ENCODE assay signal across 8 cellular contexts in the genomic region with DNA sequence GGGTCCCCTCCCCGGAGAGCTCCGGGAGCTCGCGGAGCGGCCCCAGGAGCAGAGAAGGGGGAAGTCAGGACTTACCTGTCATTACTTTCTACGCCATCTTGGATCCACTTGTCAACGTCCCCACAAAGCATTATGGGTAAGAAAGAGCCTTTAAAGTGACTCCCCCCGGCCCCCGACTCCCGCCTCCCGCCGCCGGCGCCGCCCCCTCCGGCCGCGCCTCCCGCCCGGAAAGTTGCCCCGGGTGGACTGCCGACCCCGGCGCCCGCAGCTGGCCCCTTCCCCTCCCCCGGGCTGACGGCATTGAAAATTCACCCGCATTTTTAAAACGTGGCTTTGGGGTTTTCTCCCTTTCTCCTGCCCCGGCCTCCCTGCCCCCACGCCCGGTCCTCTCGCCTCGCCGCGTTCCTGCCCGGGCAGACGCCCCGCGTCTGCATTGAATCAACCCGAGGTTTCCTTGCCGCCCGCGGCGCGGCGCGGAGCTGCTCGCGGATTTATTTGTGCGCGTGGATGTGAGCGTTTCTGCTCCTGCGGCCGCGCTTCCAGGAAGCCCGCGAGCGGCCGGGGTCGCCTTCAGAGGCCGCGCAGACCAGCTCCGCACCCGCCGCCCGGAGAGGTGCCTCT. TPM values are rescaled to one million over a fixed set of nuclear protein-coding genes. Genes with fewer than 3 reads are reported as not detected.
DNase-seq lines count a peak whose midpoint lies in the region; ATAC-seq and TF ChIP-seq lines count a peak whose summit lies in the region.

A gene with protein sequence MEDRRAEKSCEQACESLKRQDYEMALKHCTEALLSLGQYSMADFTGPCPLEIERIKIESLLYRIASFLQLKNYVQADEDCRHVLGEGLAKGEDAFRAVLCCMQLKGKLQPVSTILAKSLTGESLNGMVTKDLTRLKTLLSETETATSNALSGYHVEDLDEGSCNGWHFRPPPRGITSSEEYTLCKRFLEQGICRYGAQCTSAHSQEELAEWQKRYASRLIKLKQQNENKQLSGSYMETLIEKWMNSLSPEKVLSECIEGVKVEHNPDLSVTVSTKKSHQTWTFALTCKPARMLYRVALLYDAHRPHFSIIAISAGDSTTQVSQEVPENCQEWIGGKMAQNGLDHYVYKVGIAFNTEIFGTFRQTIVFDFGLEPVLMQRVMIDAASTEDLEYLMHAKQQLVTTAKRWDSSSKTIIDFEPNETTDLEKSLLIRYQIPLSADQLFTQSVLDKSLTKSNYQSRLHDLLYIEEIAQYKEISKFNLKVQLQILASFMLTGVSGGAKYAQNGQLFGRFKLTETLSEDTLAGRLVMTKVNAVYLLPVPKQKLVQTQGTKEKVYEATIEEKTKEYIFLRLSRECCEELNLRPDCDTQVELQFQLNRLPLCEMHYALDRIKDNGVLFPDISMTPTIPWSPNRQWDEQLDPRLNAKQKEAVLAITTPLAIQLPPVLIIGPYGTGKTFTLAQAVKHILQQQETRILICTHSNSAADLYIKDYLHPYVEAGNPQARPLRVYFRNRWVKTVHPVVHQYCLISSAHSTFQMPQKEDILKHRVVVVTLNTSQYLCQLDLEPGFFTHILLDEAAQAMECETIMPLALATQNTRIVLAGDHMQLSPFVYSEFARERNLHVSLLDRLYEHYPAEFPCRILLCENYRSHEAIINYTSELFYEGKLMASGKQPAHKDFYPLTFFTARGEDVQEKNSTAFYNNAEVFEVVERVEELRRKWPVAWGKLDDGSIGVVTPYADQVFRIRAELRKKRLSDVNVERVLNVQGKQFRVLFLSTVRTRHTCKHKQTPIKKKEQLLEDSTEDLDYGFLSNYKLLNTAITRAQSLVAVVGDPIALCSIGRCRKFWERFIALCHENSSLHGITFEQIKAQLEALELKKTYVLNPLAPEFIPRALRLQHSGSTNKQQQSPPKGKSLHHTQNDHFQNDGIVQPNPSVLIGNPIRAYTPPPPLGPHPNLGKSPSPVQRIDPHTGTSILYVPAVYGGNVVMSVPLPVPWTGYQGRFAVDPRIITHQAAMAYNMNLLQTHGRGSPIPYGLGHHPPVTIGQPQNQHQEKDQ (N-terminal part only) (minus strand): TSS at position 124 of the 621 bp plus-strand sequence. CDS start 26,392 bp downstream, outside the sequence.

- DNase-seq in A172 (ENCODE audit: low spot score), result peak; percentile 70
- peak; percentile 56 to 87 for DNase-seq in NCI-H526 (lab: John Stamatoyannopoulos, UW)
- DNase-seq in activated CD4-positive, alpha-beta T cell treated with anti-CD3 and anti-CD28 coated beads for 48 hours, result peak; percentile 76
- peak; percentile 76 for DNase-seq in coronary artery (ENCODE audit: low spot score)
- peak; percentile 95 for DNase-seq in left kidney (ENCODE audit: low read depth, low spot score)
- DNase-seq in stimulated activated CD4-positive, alpha-beta T cell treated with anti-CD3 and anti-CD28 coated beads, Interleukin-1b, Interleukin-23, amount 100 ng/mL, for 4 hours (ENCODE audit: low read depth in 2 of 2), result peak; percentile 54 to 66

- H3K27ac ChIP-seq in coronary artery, result peak within 1 kb of the TSS; percentile 53 to 79

- no peak for TF ChIP-seq CTCF in coronary artery (IDR thresholded peaks at IDR 0.05)

- peak; percentile 39 for ATAC-seq in GM18907 (IDR thresholded peaks at IDR 0.05; ENCODE audit: unreplicated experiment)
- peak; percentile 70 for ATAC-seq in HG03432 (IDR thresholded peaks at IDR 0.05; ENCODE audit: unreplicated experiment)

- H3K4me3 ChIP-seq in coronary artery, result peak within 1 kb of the TSS; percentile 88

RNA-seq across cellular contexts. Expression of the gene that starts here (rescaled TPM):
- total RNA-seq in A172 (2014; rRNA removed; shearing (Covaris generic)), result 28.5 and 44.1 TPM in 2 replicates

Comparison
In these comparisons a context has a peak if more than half of its experiments do, and no peak if none do; other contexts are left out.
1. Peak in every context shown above with its lines: DNase-seq, ATAC-seq, H3K4me3 ChIP-seq and H3K27ac ChIP-seq.